1 cellular context compared by ENCODE assay signal in the genomic region with DNA sequence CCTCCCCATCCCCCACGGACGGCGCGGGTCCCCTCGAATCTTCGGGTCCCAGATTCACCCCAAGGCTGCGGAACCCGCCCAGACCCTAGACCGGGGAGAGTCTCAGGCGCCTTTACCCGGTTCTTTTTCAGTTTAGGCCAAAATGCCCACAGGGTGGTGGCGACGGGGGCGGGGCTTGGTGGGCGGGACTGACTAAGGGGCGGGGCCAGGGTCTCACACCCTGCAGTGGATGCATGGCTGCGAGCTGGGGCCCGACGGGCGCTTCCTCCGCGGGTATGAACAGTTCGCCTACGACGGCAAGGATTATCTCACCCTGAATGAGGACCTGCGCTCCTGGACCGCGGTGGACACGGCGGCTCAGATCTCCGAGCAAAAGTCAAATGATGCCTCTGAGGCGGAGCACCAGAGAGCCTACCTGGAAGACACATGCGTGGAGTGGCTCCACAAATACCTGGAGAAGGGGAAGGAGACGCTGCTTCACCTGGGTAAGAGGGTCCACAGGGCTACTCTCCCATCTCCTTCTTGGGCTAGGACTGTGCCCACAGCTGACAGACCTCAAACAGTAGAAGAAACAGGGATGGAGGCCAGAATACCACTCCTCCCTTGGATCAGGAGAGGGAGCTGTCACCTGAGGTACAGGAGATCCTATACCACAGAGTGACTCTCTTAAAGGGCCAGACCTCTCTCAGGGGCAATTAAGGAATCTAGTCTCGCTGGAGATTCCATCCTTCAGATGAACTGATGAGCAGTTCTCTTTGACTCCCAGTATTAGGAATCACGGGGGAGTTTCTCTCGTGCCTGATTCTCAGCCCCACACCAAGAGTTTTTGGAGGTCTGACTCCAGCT.
A peak's percentile ranks its signal among the peaks of the same experiment; 100 is the strongest.
TF ChIP-seq lines count a peak whose summit lies in the region.

No MANE protein-coding gene starts in this region.

TF ChIP-seq in HEK293, 187 proteins besides CTCF, POLR2A, EP300 and RAD21 (continued from another document and continues in another):
- TF ChIP-seq ZNF280D (tag by site-specific recombination; IDR thresholded peaks at IDR 0.05) (no peak), ATF2 (tag by site-specific recombination; IDR thresholded peaks at IDR 0.05; ENCODE audit: low read depth) (no peak), ZNF560 (tag by site-specific recombination; IDR thresholded peaks at IDR 0.05; ENCODE audit: borderline replicate concordance) (no peak), MEIS1 (CRISPR knock-in tag; IDR thresholded peaks at IDR 0.05; ENCODE audit: borderline replicate concordance) (no peak), ZNF341 (tag by site-specific recombination; IDR thresholded peaks at IDR 0.05; ENCODE audit: low read depth) (no peak), ZNF549 (tag by site-specific recombination; IDR thresholded peaks at IDR 0.05) (no peak), SP3 (tag by site-specific recombination; IDR thresholded peaks at IDR 0.05) (peak; percentile 52; the same call in 1 of the 2 replicates), TCF7L2 (IDR thresholded peaks at IDR 0.05; ENCODE audit: borderline replicate concordance, low read depth, low read length) (no peak; the same call in 1 of the 2 replicates), OSR2 (tag by site-specific recombination; IDR thresholded peaks at IDR 0.05) (no peak), GLIS1 (tag by site-specific recombination; IDR thresholded peaks at IDR 0.05) (peak; percentile 33), SCRT2 (tag by site-specific recombination; IDR thresholded peaks at IDR 0.05) (no peak), MZF1 (tag by site-specific recombination; IDR thresholded peaks at IDR 0.05; ENCODE audit: borderline replicate concordance) (no peak), ZNF513 (tag by site-specific recombination; IDR thresholded peaks at IDR 0.05) (no peak), ZBTB49 (tag by site-specific recombination; IDR thresholded peaks at IDR 0.05; ENCODE audit: low read depth) (no peak), KLF9 (tag by site-specific recombination; IDR thresholded peaks at IDR 0.05; ENCODE audit: low read depth) (peak; percentile 85), KLF7 (tag by site-specific recombination; IDR thresholded peaks at IDR 0.05; ENCODE audit: borderline replicate concordance) (no peak), RBAK (tag by site-specific recombination; IDR thresholded peaks at IDR 0.05) (no peak), ZNF335 (tag by site-specific recombination; conservative IDR thresholded peaks at IDR 0.05) (no peak; the same call in 1 of the 2 replicates), ZNF623 (tag by site-specific recombination; IDR thresholded peaks at IDR 0.05) (no peak), ZNF112 (tag by site-specific recombination; IDR thresholded peaks at IDR 0.05) (no peak), ZNF391 (tag by site-specific recombination; IDR thresholded peaks at IDR 0.05; ENCODE audit: borderline replicate concordance, low read depth) (no peak), ZNF830 (tag by site-specific recombination; IDR thresholded peaks at IDR 0.05; ENCODE audit: low read depth) (no peak), ZNF660 (tag by site-specific recombination; IDR thresholded peaks at IDR 0.05) (peak; percentile 6; the same call in 1 of the 2 replicates), HOXD13 (CRISPR knock-in tag; IDR thresholded peaks at IDR 0.05; ENCODE audit: borderline replicate concordance) (no peak), ZFP69B (tag by site-specific recombination; IDR thresholded peaks at IDR 0.05) (0 out of 2 replicates have a peak, but pooled peaks have one; percentile 19), ZNF19 (tag by site-specific recombination; IDR thresholded peaks at IDR 0.05; ENCODE audit: low read depth) (no peak), ZBTB7A (tag by site-specific recombination; IDR thresholded peaks at IDR 0.05; ENCODE audit: low read depth) (0 out of 2 replicates have a peak, but pooled peaks have one; percentile 6), ZNF654 (tag by site-specific recombination; IDR thresholded peaks at IDR 0.05; ENCODE audit: low read depth) (no peak), HOXC10 (CRISPR knock-in tag; IDR thresholded peaks at IDR 0.05) (no peak)
- TF ChIP-seq, protein P1, sequence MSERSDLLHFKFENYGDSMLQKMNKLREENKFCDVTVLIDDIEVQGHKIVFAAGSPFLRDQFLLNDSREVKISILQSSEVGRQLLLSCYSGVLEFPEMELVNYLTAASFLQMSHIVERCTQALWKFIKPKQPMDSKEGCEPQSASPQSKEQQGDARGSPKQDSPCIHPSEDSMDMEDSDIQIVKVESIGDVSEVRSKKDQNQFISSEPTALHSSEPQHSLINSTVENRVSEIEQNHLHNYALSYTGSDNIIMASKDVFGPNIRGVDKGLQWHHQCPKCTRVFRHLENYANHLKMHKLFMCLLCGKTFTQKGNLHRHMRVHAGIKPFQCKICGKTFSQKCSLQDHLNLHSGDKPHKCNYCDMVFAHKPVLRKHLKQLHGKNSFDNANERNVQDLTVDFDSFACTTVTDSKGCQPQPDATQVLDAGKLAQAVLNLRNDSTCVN (tag by site-specific recombination; optimal IDR thresholded peaks at IDR 0.05): no peak
- TF ChIP-seq, protein P2, sequence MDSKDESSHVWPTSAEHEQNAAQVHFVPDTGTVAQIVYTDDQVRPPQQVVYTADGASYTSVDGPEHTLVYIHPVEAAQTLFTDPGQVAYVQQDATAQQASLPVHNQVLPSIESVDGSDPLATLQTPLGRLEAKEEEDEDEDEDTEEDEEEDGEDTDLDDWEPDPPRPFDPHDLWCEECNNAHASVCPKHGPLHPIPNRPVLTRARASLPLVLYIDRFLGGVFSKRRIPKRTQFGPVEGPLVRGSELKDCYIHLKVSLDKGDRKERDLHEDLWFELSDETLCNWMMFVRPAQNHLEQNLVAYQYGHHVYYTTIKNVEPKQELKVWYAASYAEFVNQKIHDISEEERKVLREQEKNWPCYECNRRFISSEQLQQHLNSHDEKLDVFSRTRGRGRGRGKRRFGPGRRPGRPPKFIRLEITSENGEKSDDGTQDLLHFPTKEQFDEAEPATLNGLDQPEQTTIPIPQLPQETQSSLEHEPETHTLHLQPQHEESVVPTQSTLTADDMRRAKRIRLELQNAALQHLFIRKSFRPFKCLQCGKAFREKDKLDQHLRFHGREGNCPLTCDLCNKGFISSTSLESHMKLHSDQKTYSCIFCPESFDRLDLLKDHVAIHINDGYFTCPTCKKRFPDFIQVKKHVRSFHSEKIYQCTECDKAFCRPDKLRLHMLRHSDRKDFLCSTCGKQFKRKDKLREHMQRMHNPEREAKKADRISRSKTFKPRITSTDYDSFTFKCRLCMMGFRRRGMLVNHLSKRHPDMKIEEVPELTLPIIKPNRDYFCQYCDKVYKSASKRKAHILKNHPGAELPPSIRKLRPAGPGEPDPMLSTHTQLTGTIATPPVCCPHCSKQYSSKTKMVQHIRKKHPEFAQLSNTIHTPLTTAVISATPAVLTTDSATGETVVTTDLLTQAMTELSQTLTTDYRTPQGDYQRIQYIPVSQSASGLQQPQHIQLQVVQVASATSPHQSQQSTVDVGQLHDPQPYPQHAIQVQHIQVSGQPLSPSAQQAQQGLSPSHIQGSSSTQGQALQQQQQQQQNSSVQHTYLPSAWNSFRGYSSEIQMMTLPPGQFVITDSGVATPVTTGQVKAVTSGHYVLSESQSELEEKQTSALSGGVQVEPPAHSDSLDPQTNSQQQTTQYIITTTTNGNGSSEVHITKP (tag by site-specific recombination; IDR thresholded peaks at IDR 0.05): no peak
- TF ChIP-seq, protein P3, sequence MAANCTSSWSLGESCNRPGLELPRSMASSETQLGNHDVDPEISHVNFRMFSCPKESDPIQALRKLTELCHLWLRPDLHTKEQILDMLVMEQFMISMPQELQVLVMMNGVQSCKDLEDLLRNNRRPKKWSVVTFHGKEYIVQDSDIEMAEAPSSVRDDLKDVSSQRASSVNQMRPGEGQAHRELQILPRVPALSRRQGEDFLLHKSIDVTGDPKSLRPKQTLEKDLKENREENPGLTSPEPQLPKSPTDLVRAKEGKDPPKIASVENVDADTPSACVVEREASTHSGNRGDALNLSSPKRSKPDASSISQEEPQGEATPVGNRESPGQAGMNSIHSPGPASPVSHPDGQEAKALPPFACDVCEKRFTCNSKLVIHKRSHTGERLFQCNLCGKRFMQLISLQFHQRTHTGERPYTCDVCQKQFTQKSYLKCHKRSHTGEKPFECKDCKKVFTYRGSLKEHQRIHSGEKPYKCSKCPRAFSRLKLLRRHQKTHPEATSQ (tag by site-specific recombination; IDR thresholded peaks at IDR 0.05): no peak
- TF ChIP-seq, protein P4, sequence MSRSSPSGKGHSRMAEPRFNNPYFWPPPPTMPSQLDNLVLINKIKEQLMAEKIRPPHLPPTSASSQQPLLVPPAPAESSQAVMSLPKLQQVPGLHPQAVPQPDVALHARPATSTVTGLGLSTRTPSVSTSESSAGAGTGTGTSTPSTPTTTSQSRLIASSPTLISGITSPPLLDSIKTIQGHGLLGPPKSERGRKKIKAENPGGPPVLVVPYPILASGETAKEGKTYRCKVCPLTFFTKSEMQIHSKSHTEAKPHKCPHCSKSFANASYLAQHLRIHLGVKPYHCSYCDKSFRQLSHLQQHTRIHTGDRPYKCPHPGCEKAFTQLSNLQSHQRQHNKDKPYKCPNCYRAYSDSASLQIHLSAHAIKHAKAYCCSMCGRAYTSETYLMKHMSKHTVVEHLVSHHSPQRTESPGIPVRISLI (tag by site-specific recombination; IDR thresholded peaks at IDR 0.05): no peak
- TF ChIP-seq, protein P5, sequence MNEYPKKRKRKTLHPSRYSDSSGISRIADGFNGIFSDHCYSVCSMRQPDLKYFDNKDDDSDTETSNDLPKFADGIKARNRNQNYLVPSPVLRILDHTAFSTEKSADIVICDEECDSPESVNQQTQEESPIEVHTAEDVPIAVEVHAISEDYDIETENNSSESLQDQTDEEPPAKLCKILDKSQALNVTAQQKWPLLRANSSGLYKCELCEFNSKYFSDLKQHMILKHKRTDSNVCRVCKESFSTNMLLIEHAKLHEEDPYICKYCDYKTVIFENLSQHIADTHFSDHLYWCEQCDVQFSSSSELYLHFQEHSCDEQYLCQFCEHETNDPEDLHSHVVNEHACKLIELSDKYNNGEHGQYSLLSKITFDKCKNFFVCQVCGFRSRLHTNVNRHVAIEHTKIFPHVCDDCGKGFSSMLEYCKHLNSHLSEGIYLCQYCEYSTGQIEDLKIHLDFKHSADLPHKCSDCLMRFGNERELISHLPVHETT (tag by site-specific recombination; IDR thresholded peaks at IDR 0.05): no peak
- TF ChIP-seq, protein P6, sequence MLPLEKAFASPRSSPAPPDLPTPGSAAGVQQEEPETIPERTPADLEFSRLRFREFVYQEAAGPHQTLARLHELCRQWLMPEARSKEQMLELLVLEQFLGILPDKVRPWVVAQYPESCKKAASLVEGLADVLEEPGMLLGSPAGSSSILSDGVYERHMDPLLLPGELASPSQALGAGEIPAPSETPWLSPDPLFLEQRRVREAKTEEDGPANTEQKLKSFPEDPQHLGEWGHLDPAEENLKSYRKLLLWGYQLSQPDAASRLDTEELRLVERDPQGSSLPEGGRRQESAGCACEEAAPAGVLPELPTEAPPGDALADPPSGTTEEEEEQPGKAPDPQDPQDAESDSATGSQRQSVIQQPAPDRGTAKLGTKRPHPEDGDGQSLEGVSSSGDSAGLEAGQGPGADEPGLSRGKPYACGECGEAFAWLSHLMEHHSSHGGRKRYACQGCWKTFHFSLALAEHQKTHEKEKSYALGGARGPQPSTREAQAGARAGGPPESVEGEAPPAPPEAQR (tag by site-specific recombination; IDR thresholded peaks at IDR 0.05): no peak
